16 cellular contexts compared by ENCODE assay signal in genomic region chr15:100592898-100593297, GRCh38. TPM values are rescaled to one million over a fixed set of nuclear protein-coding genes. Genes with fewer than 3 reads are reported as not detected.
DNase-seq lines count a peak whose midpoint lies in the region; ATAC-seq, FAIRE-seq and TF ChIP-seq lines count a peak whose summit lies in the region.
"Had no signal": no experiment of that assay in that cellular context is flagged by ENCODE, and none has a peak within 500 bp of the region (broad histone marks: within the 10 kb centered on the region; RNA-seq: fewer than 3 reads in every experiment).

No MANE protein-coding gene starts in this region.

- no peak overlapping the region for H3K4me3 ChIP-seq in K562
- H3K4me3 ChIP-seq: cardiac muscle cell had no signal

- H3K27me3 Mint-ChIP-seq in activated naive CD4-positive, alpha-beta T cell treated with anti-CD3 and anti-CD28 coated beads, Interleukin-2, amount 50 U/mL, for 24 hours = no peaks in the 10 kb centered on the region
- no peaks in the 10 kb centered on the region for H3K27me3 Mint-ChIP-seq in stimulated activated naive B cell treated with anti-CD40 and anti-IgM and Interleukin-4, amounts not matched to agents 10 μg/mL and 1 μg/mL and 100 μg/mL, for 72 hours
- H3K27me3 Mint-ChIP-seq: effector memory CD8-positive, alpha-beta T cell had no signal

- no peak overlapping the region for H3K27ac ChIP-seq in K562 (ENCODE audit: extremely low read depth, low read depth, low read length)
- H3K27ac ChIP-seq: cardiac muscle cell had no signal

- POLR2A ChIA-PET in K562 (lab: Yijun Ruan, JAX) = interaction anchor here (0.6 kb wide), 1 partner anchor 314 kb away, joined by 4 read pairs; no protein-coding TSS in a partner anchor

- TF ChIP-seq POLR2A in K562 (conservative IDR thresholded peaks at IDR 0.05) = no peak

- no peaks in the 10 kb centered on the region for H3K9me3 Mint-ChIP-seq in activated naive CD4-positive, alpha-beta T cell treated with anti-CD3 and anti-CD28 coated beads, Interleukin-2, amount 50 U/mL, for 24 hours
- peaks cover 0 to 9% of the 10 kb centered on the region in 2 donors for H3K9me3 Mint-ChIP-seq in stimulated activated naive B cell treated with anti-CD40 and anti-IgM and Interleukin-4, amounts not matched to agents 10 μg/mL and 1 μg/mL and 100 μg/mL, for 72 hours
- H3K9me3 Mint-ChIP-seq: effector memory CD8-positive, alpha-beta T cell had no signal

- no peaks in the 10 kb centered on the region for H4K20me1 ChIP-seq in K562 (replicated peaks; ENCODE audit: control insufficient read depth, insufficient read depth, low read length)

- no peak for TF ChIP-seq EP300 in K562 (IDR thresholded peaks at IDR 0.05; ENCODE audit: low read length)

- peaks cover 28% of the 10 kb centered on the region; the same call in 2 of the 3 replicates for H3K36me3 ChIP-seq in K562 (ENCODE audit: control insufficient read depth, insufficient read depth, low read length)
- H3K36me3 ChIP-seq: cardiac muscle cell had no signal

- no peak for FAIRE-seq in K562 (lab: Jason Lieb, UNC)
- FAIRE-seq: islet of Langerhans, small intestine had no signal

- no peak overlapping the region for H3K4me2 ChIP-seq in K562 (ENCODE audit: insufficient read depth, low read length)

- peaks cover 26% of the 10 kb centered on the region for H3K36me3 Mint-ChIP-seq in activated naive CD4-positive, alpha-beta T cell treated with anti-CD3 and anti-CD28 coated beads, Interleukin-2, amount 50 U/mL, for 24 hours
- peaks cover 26 to 36% of the 10 kb centered on the region in 2 donors for H3K36me3 Mint-ChIP-seq in stimulated activated naive B cell treated with anti-CD40 and anti-IgM and Interleukin-4, amounts not matched to agents 10 μg/mL and 1 μg/mL and 100 μg/mL, for 72 hours

- peak overlapping the region; percentile 98 for H3K27ac Mint-ChIP-seq in activated naive CD4-positive, alpha-beta T cell treated with anti-CD3 and anti-CD28 coated beads, Interleukin-2, amount 50 U/mL, for 24 hours
- peak overlapping the region; percentile 62 for H3K27ac Mint-ChIP-seq in stimulated activated naive B cell treated with anti-CD40 and anti-IgM and Interleukin-4, amounts not matched to agents 10 μg/mL and 1 μg/mL and 100 μg/mL, for 72 hours
- H3K27ac Mint-ChIP-seq: WTC11 had no signal

- peak overlapping the region; percentile 70 for H3K4me3 Mint-ChIP-seq in activated naive CD4-positive, alpha-beta T cell treated with anti-CD3 and anti-CD28 coated beads, Interleukin-2, amount 50 U/mL, for 24 hours
- H3K4me3 Mint-ChIP-seq in stimulated activated naive B cell treated with anti-CD40 and anti-IgM and Interleukin-4, amounts not matched to agents 10 μg/mL and 1 μg/mL and 100 μg/mL, for 72 hours = no peak overlapping the region
- H3K4me3 Mint-ChIP-seq: effector memory CD8-positive, alpha-beta T cell; WTC11 had no signal

- no peaks in the 10 kb centered on the region for H3K9me3 ChIP-seq in K562 (replicated peaks; ENCODE audit: control insufficient read depth, insufficient read depth, low read depth, low read length)

- no peak for ATAC-seq in K562
- no peak for ATAC-seq in stimulated activated naive B cell treated with anti-CD40 and anti-IgM and Interleukin-4, amounts not matched to agents 10 μg/mL and 1 μg/mL and 100 μg/mL, for 72 hours (replicated peaks)
- ATAC-seq: effector memory CD8-positive, alpha-beta T cell; WTC11 had no signal

- in situ Hi-C loops in K562 (cut with MboI) = no loop called here

- H3K27me3 ChIP-seq in K562 (ENCODE audit: control insufficient read depth in 2 of 2, insufficient read depth in 2 of 2, low read length in 2 of 2) = no peaks in the 10 kb centered on the region
- H3K27me3 ChIP-seq: cardiac muscle cell had no signal

- H3K79me2 ChIP-seq in K562 (ENCODE audit: control insufficient read depth, insufficient read depth, low read length) = peaks cover 98% of the 10 kb centered on the region

- H3K9ac ChIP-seq in K562 (ENCODE audit: insufficient read depth in 1 of 2, low read depth in 2 of 2, low read length in 2 of 2) = no peak overlapping the region

- no peak for TF ChIP-seq RAD21 in K562 (CRISPR knock-in tag; conservative IDR thresholded peaks at IDR 0.05 in 1 of 2, IDR thresholded peaks at IDR 0.05 in 1 of 2)

- H3K4me1 ChIP-seq in K562 (replicated peaks in 1 of 2; ENCODE audit: control insufficient read depth in 2 of 2, insufficient read depth in 2 of 2, low read length in 2 of 2) = peaks cover 3 to 26% of the 10 kb centered on the region in 2 experiments

- BruUV-seq in K562 (replicated peaks; lab: Mats Ljungman, UMichigan) = no TSS peak

- no peak overlapping the region for H2AFZ ChIP-seq in K562 (ENCODE audit: low read depth, low read length)

- no peak for DNase-seq in activated naive CD4-positive, alpha-beta T cell treated with anti-CD3 and anti-CD28 coated beads, Interleukin-2, amount 50 U/mL, for 16 hours
- DNase-seq in SW480 (ENCODE audit: low spot score) (peak; percentile 16), K562 (ENCODE audit: extremely low read depth in 1 of 4, low spot score in 3 of 4) (no peak), NCI-H446 (lab: John Stamatoyannopoulos, UW) (no peak), iPS-NIHi11 (ENCODE audit: low spot score) (no peak), NCI-H146 treated with DMSO at 0.1 percent for 48 hours (lab: John Stamatoyannopoulos, UW; ENCODE audit: unreplicated experiment) (no peak)
- DNase-seq in stimulated activated naive B cell treated with anti-CD40 and anti-IgM and Interleukin-4, amounts not matched to agents 10 μg/mL and 1 μg/mL and 100 μg/mL, for 72 hours = no peak
- DNase-seq: effector memory CD8-positive, alpha-beta T cell; GOT3; midbrain; NCI-H1105 treated with DMSO at 0.1 percent for 48 hours; small intestine had no signal

- H3K9me1 ChIP-seq in K562 (ENCODE audit: control insufficient read depth, insufficient read depth, low read length) = no peaks in the 10 kb centered on the region

- CTCF ChIA-PET in K562 (lab: Yijun Ruan, JAX; ENCODE audit: low intra/inter-chr PET ratio) = no interaction called here

- peaks cover 78% of the 10 kb centered on the region for H3K4me1 Mint-ChIP-seq in activated naive CD4-positive, alpha-beta T cell treated with anti-CD3 and anti-CD28 coated beads, Interleukin-2, amount 50 U/mL, for 24 hours
- H3K4me1 Mint-ChIP-seq in stimulated activated naive B cell treated with anti-CD40 and anti-IgM and Interleukin-4, amounts not matched to agents 10 μg/mL and 1 μg/mL and 100 μg/mL, for 72 hours = peaks cover 19 to 36% of the 10 kb centered on the region in 2 donors
- H3K4me1 Mint-ChIP-seq: WTC11 had no signal

- WGBS in K562 (ENCODE audit: insufficient coverage, low coverage, missing lambda C conversion rate) = 57% methylated on average over 3 of the region's 3 CpGs

- intact Hi-C loops in K562 (cut with micrococcal nuclease) = no loop called here

- no peak for TF ChIP-seq CTCF in K562 (IDR thresholded peaks at IDR 0.05 in 2 of 3, conservative IDR thresholded peaks at IDR 0.05 in 1 of 3; ENCODE audit: insufficient read depth in 2 of 3, low read depth in 1 of 3, low read length in 3 of 3)

TF ChIP-seq in K562, 482 proteins besides CTCF, POLR2A, EP300 and RAD21:
- no peak for TF ChIP-seq C11orf30 (IDR thresholded peaks at IDR 0.05; ENCODE audit: low read depth)
- TF ChIP-seq MEIS2 (IDR thresholded peaks at IDR 0.05; ENCODE audit: partially characterized antibody) = peak; percentile 5
TF ChIP-seq in K562: peak in this region for 1.

RNA-seq across cellular contexts. Expression of gene LINS1, which starts 9.1 kb away (rescaled TPM):
- 87.8 and 153 TPM in 2 replicates for total RNA-seq in K562 (2011; cell fraction: chromatin; rRNA removed; ENCODE audit: low replicate concordance)
- 34.2 and 36.7 TPM in 2 replicates for total RNA-seq in K562 (2011; cell fraction: nucleolus; rRNA removed)
- 60.3 and 95.4 TPM in 2 replicates for total RNA-seq in K562 (2011; cell fraction: nucleoplasm; rRNA removed)
- total RNA-seq in K562 (2014; rRNA removed) (13.8 and 15.4 TPM in 2 replicates), K562 (2014; rRNA removed; fragmentation: Illumina TruSeq; extraction: Trizol) (29.0 and 32.4 TPM in 2 replicates), K562 (2015; rRNA removed; fragmentation: Illumina TruSeq; extraction: Trizol) (22.7 and 23.5 TPM in 2 replicates), K562 (2021) (21.4 and 21.5 TPM in 2 replicates)
- polyA plus RNA-seq in K562 (2011; rRNA removed) (29.9 and 30.6 TPM in 2 replicates), K562 (2014; fragmentation: Illumina TruSeq; extraction: Trizol) (24.6 and 27.3 TPM in 2 replicates), K562 (2014; fragmentation: Nextera tagmentation; extraction: Ambion mirVana) (10 to 100 TPM; 28.9 to 31.4 TPM), K562 (2014; rRNA removed) (18.5 and 21.5 TPM in 2 replicates)
- 6.2 and 13.3 TPM in 2 replicates for polyA plus RNA-seq in K562 (2011; cell fraction: cytosol; rRNA removed)
- 64.9 and 74.1 TPM in 2 replicates for polyA plus RNA-seq in K562 (2011; cell fraction: nucleus; rRNA removed)
- polyA plus RNA-seq in K562 (2012) = 14.5 and 17.7 TPM in 2 replicates
- polyA minus RNA-seq in K562 (2011; rRNA and poly(A)+ RNA removed) = 46.1 and 56.9 TPM in 2 replicates
- 17.2 and 29.3 TPM in 2 replicates for polyA minus RNA-seq in K562 (2011; cell fraction: cytosol; rRNA and poly(A)+ RNA removed)
- 35.5 and 57.6 TPM in 2 replicates for polyA minus RNA-seq in K562 (2011; cell fraction: nucleus; rRNA and poly(A)+ RNA removed)

RNA-seq across cellular contexts. Expression of gene ASB7, which starts 9.5 kb away (rescaled TPM):
- total RNA-seq in K562 (2011; cell fraction: chromatin; rRNA removed; ENCODE audit: low replicate concordance) = 24.7 and 30.7 TPM in 2 replicates
- total RNA-seq in K562 (2011; cell fraction: nucleolus; rRNA removed) = 8.3 and 9.0 TPM in 2 replicates
- total RNA-seq in K562 (2011; cell fraction: nucleoplasm; rRNA removed) = 14.7 and 15.6 TPM in 2 replicates
- total RNA-seq in K562 (2014; rRNA removed) (7.5 and 7.6 TPM in 2 replicates), K562 (2014; rRNA removed; fragmentation: Illumina TruSeq; extraction: Trizol) (7.7 and 9.0 TPM in 2 replicates), K562 (2015; rRNA removed; fragmentation: Illumina TruSeq; extraction: Trizol) (6.7 and 6.8 TPM in 2 replicates), K562 (2021) (8.6 and 10.1 TPM in 2 replicates)
- polyA plus RNA-seq in K562 (2011; rRNA removed) (7.4 and 8.6 TPM in 2 replicates), K562 (2014; fragmentation: Illumina TruSeq; extraction: Trizol) (5.6 and 5.7 TPM in 2 replicates), K562 (2014; fragmentation: Nextera tagmentation; extraction: Ambion mirVana) (1 to 10 TPM; 1.8 to 2.7 TPM), K562 (2014; rRNA removed) (5.2 and 5.7 TPM in 2 replicates)
- polyA plus RNA-seq in K562 (2011; cell fraction: cytosol; rRNA removed) = 4.7 and 4.9 TPM in 2 replicates
- 7.9 and 8.3 TPM in 2 replicates for polyA plus RNA-seq in K562 (2011; cell fraction: nucleus; rRNA removed)
- polyA plus RNA-seq in K562 (2012) = 3.9 and 4.9 TPM in 2 replicates
- 26.7 and 28.2 TPM in 2 replicates for polyA minus RNA-seq in K562 (2011; rRNA and poly(A)+ RNA removed)
- 6.7 and 8.5 TPM in 2 replicates for polyA minus RNA-seq in K562 (2011; cell fraction: cytosol; rRNA and poly(A)+ RNA removed)
- polyA minus RNA-seq in K562 (2011; cell fraction: nucleus; rRNA and poly(A)+ RNA removed) = 9.3 and 13.8 TPM in 2 replicates
